14 cellular contexts compared by ENCODE assay signal in genomic region chr12:59407799-59408198, GRCh38.
"Had no signal": no experiment of that assay in that cellular context is flagged by ENCODE, and none has a peak within 500 bp of the region (broad histone marks: within the 10 kb centered on the region; RNA-seq: fewer than 3 reads in every experiment).

No MANE protein-coding gene starts in this region.

- H3K4me3 ChIP-seq: breast epithelium, coronary artery, lung, upper lobe of right lung had no signal

- H3K27ac ChIP-seq: breast epithelium, coronary artery, upper lobe of right lung had no signal

- DNase-seq: activated CD4-positive, CD25-positive, alpha-beta regulatory T cell treated with anti-CD3 and anti-CD28 coated beads, Interleukin-2, amount 50 U/mL, for 72 hours; activated effector memory CD4-positive, alpha-beta T cell treated with anti-CD3 and anti-CD28 coated beads, Interleukin-2, amount 50 U/mL, for 16 hours; activated T-cell treated with anti-CD3 and anti-CD28 coated beads, Interleukin-2, amount 50 U/mL, for 72 hours; stimulated activated CD4-positive, alpha-beta T cell treated with anti-CD3 and anti-CD28 coated beads, Interleukin-12 subunit alpha, Interleukin-12 subunit beta, amount 100 ng/mL, for 4 hours; stimulated activated CD4-positive, alpha-beta T cell treated with anti-CD3 and anti-CD28 coated beads, Interleukin-1b, Interleukin-23, amount 100 ng/mL, for 48 hours; stimulated activated CD8-positive, alpha-beta memory T cell treated with anti-CD3 and anti-CD28 coated beads, Interleukin-4, amount 100 ng/mL, for 48 hours; stimulated activated naive CD4-positive, alpha-beta T cell; T1000; upper lobe of right lung had no signal

- H3K4me1 ChIP-seq: breast epithelium had no signal

- H3K27ac Mint-ChIP-seq: activated naive CD4-positive, alpha-beta T cell treated with anti-CD3 and anti-CD28 coated beads, Interleukin-2, amount 50 U/mL, for 24 hours; activated T-cell treated with anti-CD3 and anti-CD28 coated beads, Interleukin-2, amount 50 U/mL, for 72 hours; progenitor cell of endocrine pancreas had no signal

- H3K9me3 Mint-ChIP-seq: activated naive CD4-positive, alpha-beta T cell treated with anti-CD3 and anti-CD28 coated beads, Interleukin-2, amount 50 U/mL, for 24 hours; activated T-cell treated with anti-CD3 and anti-CD28 coated beads, Interleukin-2, amount 50 U/mL, for 72 hours had no signal

- H3K4me3 Mint-ChIP-seq: activated naive CD4-positive, alpha-beta T cell treated with anti-CD3 and anti-CD28 coated beads, Interleukin-2, amount 50 U/mL, for 24 hours; activated T-cell treated with anti-CD3 and anti-CD28 coated beads, Interleukin-2, amount 50 U/mL, for 72 hours had no signal

- H3K27me3 Mint-ChIP-seq: activated naive CD4-positive, alpha-beta T cell treated with anti-CD3 and anti-CD28 coated beads, Interleukin-2, amount 50 U/mL, for 24 hours; progenitor cell of endocrine pancreas had no signal

- H3K36me3 Mint-ChIP-seq: activated naive CD4-positive, alpha-beta T cell treated with anti-CD3 and anti-CD28 coated beads, Interleukin-2, amount 50 U/mL, for 24 hours had no signal

- H3K9me3 ChIP-seq: breast epithelium, upper lobe of right lung had no signal

- H3K27me3 ChIP-seq: breast epithelium, upper lobe of right lung had no signal

- ATAC-seq: activated T-cell treated with anti-CD3 and anti-CD28 coated beads, Interleukin-2, amount 50 U/mL, for 72 hours; upper lobe of right lung had no signal

- H3K36me3 ChIP-seq: breast epithelium, upper lobe of right lung had no signal
